Comparison of ENCODE assay signal across 19 cellular contexts in the genomic region with DNA sequence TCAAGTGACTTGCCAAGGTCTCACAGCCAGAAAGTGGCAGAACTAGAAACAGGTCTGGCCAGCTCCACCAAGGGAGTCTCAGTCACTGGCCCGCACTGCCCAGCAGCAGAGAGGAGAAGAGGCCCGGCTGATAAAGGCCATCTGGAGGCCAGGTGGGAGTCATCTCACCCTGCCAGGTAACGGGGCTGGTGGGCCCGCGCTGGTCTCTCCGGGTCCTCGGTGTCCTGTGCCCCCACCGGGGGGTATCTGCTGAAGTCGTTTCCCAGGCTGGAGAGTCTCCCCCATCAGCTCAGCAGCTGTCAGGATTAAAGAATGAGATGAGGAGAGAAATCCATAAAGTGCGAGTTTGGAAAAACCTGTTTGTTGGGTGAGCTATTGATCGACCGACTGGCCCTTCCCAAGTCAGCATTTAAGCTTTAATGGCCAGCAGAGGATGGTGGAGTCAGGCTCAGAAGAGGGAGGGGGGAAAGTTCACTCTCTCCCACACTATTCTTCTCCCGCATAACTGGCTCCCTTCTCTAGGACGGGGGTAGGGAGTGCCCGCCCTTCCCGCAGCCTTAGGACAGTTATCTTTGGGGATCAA. TPM values are rescaled to one million over a fixed set of nuclear protein-coding genes. Genes with fewer than 3 reads are reported as not detected.
"Had no signal": no experiment of that assay in that cellular context is flagged by ENCODE, and none has a peak within 500 bp of the region (broad histone marks: within the 10 kb centered on the region; RNA-seq: fewer than 3 reads in every experiment).

No MANE protein-coding gene starts in this region.

- H3K4me3 ChIP-seq: gastrocnemius medialis, heart left ventricle, psoas muscle, tibial nerve, uterus had no signal

- H3K9me3 ChIP-seq: gastrocnemius medialis, heart left ventricle, psoas muscle, tibial nerve, uterus had no signal

- FAIRE-seq: colon, endometrium had no signal

- H3K36me3 Mint-ChIP-seq: activated CD4-positive, alpha-beta memory T cell treated with anti-CD3 and anti-CD28 coated beads for 36 hours; activated naive CD8-positive, alpha-beta T cell treated with anti-CD3 and anti-CD28 coated beads for 36 hours had no signal

- ATAC-seq: gastrocnemius medialis, heart left ventricle, left ventricle myocardium superior, psoas muscle, right cardiac atrium had no signal

- H3K4me1 ChIP-seq: gastrocnemius medialis, psoas muscle, uterus had no signal

- H3K4me3 Mint-ChIP-seq: activated CD4-positive, alpha-beta memory T cell treated with anti-CD3 and anti-CD28 coated beads for 36 hours; activated naive CD8-positive, alpha-beta T cell treated with anti-CD3 and anti-CD28 coated beads for 36 hours; activated T-helper 1 cell treated with anti-CD3 and anti-CD28 coated beads, Interleukin-12 subunit alpha, Interleukin-12 subunit beta, Interleukin-2, Interleukin-4 antibody, amounts not matched to agents 30 ng/mL and 10 ng/mL and 1 ng/mL, durations not matched to agents 14 hours and 24 hours and 36 hours; stimulated activated naive CD8-positive, alpha-beta T cell treated with anti-CD3 and anti-CD28 coated beads, Interleukin-15, Interleukin-2, amounts not matched to agents 100 ng/mL and 50 ng/mL, for 24 hours had no signal

- H3K27ac ChIP-seq: gastrocnemius medialis, heart left ventricle, psoas muscle, tibial nerve, uterus had no signal

- H3K4me1 Mint-ChIP-seq: activated naive CD8-positive, alpha-beta T cell treated with anti-CD3 and anti-CD28 coated beads for 36 hours had no signal

- H3K9me3 Mint-ChIP-seq: activated CD4-positive, alpha-beta memory T cell treated with anti-CD3 and anti-CD28 coated beads for 36 hours; activated naive CD8-positive, alpha-beta T cell treated with anti-CD3 and anti-CD28 coated beads for 36 hours; activated T-helper 1 cell treated with anti-CD3 and anti-CD28 coated beads, Interleukin-12 subunit alpha, Interleukin-12 subunit beta, Interleukin-2, Interleukin-4 antibody, amounts not matched to agents 30 ng/mL and 10 ng/mL and 1 ng/mL, durations not matched to agents 14 hours and 24 hours and 36 hours; stimulated activated naive CD8-positive, alpha-beta T cell treated with anti-CD3 and anti-CD28 coated beads, Interleukin-15, Interleukin-2, amounts not matched to agents 100 ng/mL and 50 ng/mL, for 24 hours had no signal

- DNase-seq: activated CD4-positive, alpha-beta memory T cell treated with anti-CD3 and anti-CD28 coated beads for 36 hours; activated CD4-positive, alpha-beta T cell treated with anti-CD3 and anti-CD28 coated beads for 4 hours; activated naive CD8-positive, alpha-beta T cell treated with anti-CD3 and anti-CD28 coated beads for 36 hours; activated T-cell treated with anti-CD3 and anti-CD28 coated beads for 4 hours; amniotic stem cell; gastrocnemius medialis; heart left ventricle; left ventricle myocardium superior; psoas muscle; stimulated activated CD4-positive, alpha-beta T cell treated with anti-CD3 and anti-CD28 coated beads, Interleukin-2, amount 100 ng/mL, for 24 hours; T-helper 2 cell; uterus had no signal

- H3K36me3 ChIP-seq: gastrocnemius medialis, heart left ventricle, tibial nerve, uterus had no signal

- H3K27ac Mint-ChIP-seq: activated CD4-positive, alpha-beta memory T cell treated with anti-CD3 and anti-CD28 coated beads for 36 hours; activated naive CD8-positive, alpha-beta T cell treated with anti-CD3 and anti-CD28 coated beads for 36 hours; activated T-helper 1 cell treated with anti-CD3 and anti-CD28 coated beads, Interleukin-12 subunit alpha, Interleukin-12 subunit beta, Interleukin-2, Interleukin-4 antibody, amounts not matched to agents 30 ng/mL and 10 ng/mL and 1 ng/mL, durations not matched to agents 14 hours and 24 hours and 36 hours; stimulated activated naive CD8-positive, alpha-beta T cell treated with anti-CD3 and anti-CD28 coated beads, Interleukin-15, Interleukin-2, amounts not matched to agents 100 ng/mL and 50 ng/mL, for 24 hours had no signal

RNA-seq across cellular contexts. Expression of gene LMX1B, which starts 30.3 kb away (rescaled TPM):
- total RNA-seq: activated CD4-positive, alpha-beta memory T cell treated with anti-CD3 and anti-CD28 coated beads for 36 hours; activated naive CD8-positive, alpha-beta T cell treated with anti-CD3 and anti-CD28 coated beads for 36 hours; activated T-helper 1 cell treated with anti-CD3 and anti-CD28 coated beads, Interleukin-12 subunit alpha, Interleukin-12 subunit beta, Interleukin-2, Interleukin-4 antibody, amounts not matched to agents 30 ng/mL and 10 ng/mL and 1 ng/mL, durations not matched to agents 14 hours and 24 hours and 36 hours; uterus had no signal
- polyA plus RNA-seq: neural cell had no signal
